Comparison of ENCODE assay signal across 26 cellular contexts in genomic region chrX:95836517-95836916, GRCh38.
"Had no signal": no experiment of that assay in that cellular context is flagged by ENCODE, and none has a peak within 500 bp of the region (broad histone marks: within the 10 kb centered on the region; RNA-seq: fewer than 3 reads in every experiment).

No MANE protein-coding gene starts in this region.

- H3K9me3 ChIP-seq: colonic mucosa, esophagus muscularis mucosa, esophagus squamous epithelium, gastrocnemius medialis, gastroesophageal sphincter, heart left ventricle had no signal

- FAIRE-seq: colon, endometrium, endothelial cell of umbilical vein, frontal cortex had no signal

- DNase-seq: colonic mucosa; cortex of kidney; dermis blood vessel endothelial cell; dorsolateral prefrontal cortex; effector CD4-positive, alpha-beta T cell; effector CD8-positive, alpha-beta T cell; effector memory CD4-positive, alpha-beta T cell; effector memory CD8-positive, alpha-beta T cell; endodermal cell; erythroblast; esophagus squamous epithelium; foreskin fibroblast; foreskin keratinocyte; foreskin melanocyte; gastrocnemius medialis; glutamatergic neuron; head of caudate nucleus; heart left ventricle had no signal

- H3K36me3 ChIP-seq: colonic mucosa, esophagus muscularis mucosa, esophagus squamous epithelium, gastrocnemius medialis, gastroesophageal sphincter, heart left ventricle had no signal

- H3K27ac ChIP-seq: colonic mucosa, coronary artery, dorsolateral prefrontal cortex, epithelial cell of prostate, esophagus muscularis mucosa, esophagus squamous epithelium, foreskin keratinocyte, gastrocnemius medialis, gastroesophageal sphincter, heart left ventricle had no signal

- H3K4me1 ChIP-seq: colonic mucosa, esophagus muscularis mucosa, esophagus squamous epithelium, foreskin keratinocyte, gastrocnemius medialis, gastroesophageal sphincter, heart left ventricle had no signal

- H3K4me3 ChIP-seq: colonic mucosa, coronary artery, dorsolateral prefrontal cortex, esophagus muscularis mucosa, esophagus squamous epithelium, gastrocnemius medialis, gastroesophageal sphincter, heart left ventricle had no signal
